ENCODE assay signal across 2 cellular contexts in genomic region chr12:88393017-88393767, GRCh38.
TF ChIP-seq lines count a peak whose summit lies in the region.

No MANE protein-coding gene starts in this region.

TF ChIP-seq in SK-N-SH, 30 proteins besides CTCF, POLR2A, EP300 and RAD21 (continued from another document):
- TF ChIP-seq ZBTB33 (IDR thresholded peaks at IDR 0.05; ENCODE audit: borderline replicate concordance, low read depth) (no peak), ELF1 (IDR thresholded peaks at IDR 0.05) (no peak), SIN3A (IDR thresholded peaks at IDR 0.05; ENCODE audit: borderline replicate concordance, low read depth, low read length) (no peak), REST (IDR thresholded peaks at IDR 0.05; ENCODE audit: low read depth, low read length) (no peak)

TF ChIP-seq in SK-N-SH treated with all-trans-retinoic acid at 6 μM for 48 hours, 23 proteins besides CTCF, POLR2A, EP300 and RAD21 (continued from another document):
- TF ChIP-seq CSRNP3 (CRISPR knock-in tag; IDR thresholded peaks at IDR 0.05) (no peak), TCF4 (CRISPR knock-in tag; IDR thresholded peaks at IDR 0.05; ENCODE audit: borderline replicate concordance) (no peak), ZFP3 (CRISPR knock-in tag; IDR thresholded peaks at IDR 0.05) (no peak), ZNF565 (CRISPR knock-in tag; conservative IDR thresholded peaks at IDR 0.05; ENCODE audit: low read depth) (no peak), ESRRG (CRISPR knock-in tag; IDR thresholded peaks at IDR 0.05) (no peak), CREB5 (CRISPR knock-in tag; IDR thresholded peaks at IDR 0.05; ENCODE audit: low read depth) (no peak), ZFP30 (CRISPR knock-in tag; IDR thresholded peaks at IDR 0.05) (no peak), ARNTL (CRISPR knock-in tag; IDR thresholded peaks at IDR 0.05; ENCODE audit: borderline replicate concordance, low read depth) (no peak)
